In the genomic region with DNA sequence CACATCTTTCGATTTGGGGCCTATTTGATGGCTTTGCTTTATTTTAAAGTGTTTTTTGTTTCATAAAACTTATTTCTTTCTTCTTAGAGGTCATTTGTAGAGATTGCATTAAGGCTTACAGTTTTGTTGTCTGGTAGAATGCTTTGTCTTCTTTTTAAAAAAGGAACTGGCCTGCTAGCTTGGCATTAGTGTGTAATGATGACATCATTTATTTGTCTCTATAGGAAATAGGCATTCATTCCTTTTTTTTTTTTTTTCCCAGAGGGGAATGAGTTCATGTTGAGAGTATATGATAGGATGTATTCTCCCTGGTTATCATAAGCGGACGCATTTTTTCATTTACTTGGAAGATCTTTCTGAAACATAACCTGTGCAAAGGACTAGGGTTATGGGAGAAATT, we compare ENCODE assay signal across 22 cellular contexts. TPM values are rescaled to one million over a fixed set of nuclear protein-coding genes. Genes with fewer than 3 reads are reported as not detected.
A peak's percentile ranks its signal among the peaks of the same experiment; 100 is the strongest.
DNase-seq lines count a peak whose midpoint lies in the region; ATAC-seq, FAIRE-seq and TF ChIP-seq lines count a peak whose summit lies in the region.
"Had no signal": no experiment of that assay in that cellular context is flagged by ENCODE, and none has a peak within 500 bp of the region (broad histone marks: within the 10 kb centered on the region; RNA-seq: fewer than 3 reads in every experiment).

No MANE protein-coding gene starts in this region.

- WGBS in GM12878 (ENCODE audit: insufficient coverage, insufficient replicate concordance, low lambda C conversion rate, missing lambda C conversion rate) = 64% methylated on average over 3 of the region's 3 CpGs
- WGBS in mesodermal cell (ENCODE audit: insufficient coverage in 2 of 2), 2 experiments = 42% methylated on average over 2 of the region's 3 CpGs; no CpG with 5 or more reads in 1 of the 2 experiments

- no peaks in the 10 kb centered on the region for H3K27me3 ChIP-seq in GM12878 (replicated peaks in 1 of 2; ENCODE audit: control insufficient read depth in 2 of 2, insufficient read depth in 2 of 2, low read length in 1 of 2)
- H3K27me3 ChIP-seq: BLaER1, Peyer's patch had no signal

- H3K4me2 ChIP-seq in GM12878 (ENCODE audit: control insufficient read depth, insufficient read depth) = no peak overlapping the region
- H3K4me2 ChIP-seq: BLaER1, KMS-11 had no signal

- SMC1A ChIA-PET in GM12878 (lab: Charles Lee; ENCODE audit: uncharacterized antibody, unreplicated experiment) = no interaction called here

- BruUV-seq in GM12878 (replicated peaks; lab: Mats Ljungman, UMichigan) = no TSS peak

- no peak overlapping the region for H3K27ac ChIP-seq in HEK293 (ENCODE audit: extremely low read depth, low read depth, low read length)
- no peak overlapping the region for H3K27ac ChIP-seq in GM12878 (ENCODE audit: control insufficient read depth, insufficient read depth)
- peak overlapping the region; percentile 1 for H3K27ac ChIP-seq in mesodermal cell (ENCODE audit: low read depth, low read length, severe bottlenecking)
- H3K27ac ChIP-seq: BLaER1, HL-60, KMS-11, Peyer's patch had no signal

- in situ Hi-C loops in GM12878 (cut with MboI) = no loop called here

- H3K9ac ChIP-seq in GM12878 (ENCODE audit: control insufficient read depth, insufficient read depth, low read length) = no peak overlapping the region
- H3K9ac ChIP-seq: BLaER1, KMS-11 had no signal

- DNase-seq in DMS53 treated with DMSO at 0.1 percent for 48 hours (lab: John Stamatoyannopoulos, UW; ENCODE audit: unreplicated experiment) (peak; percentile 25), GM12878 (ENCODE audit: low read depth, low spot score) (no peak), cerebellar cortex (ENCODE audit: low spot score) (no peak), OCI-M1 (lab: John Stamatoyannopoulos, UW) (no peak)
- no peak for DNase-seq in effector CD8-positive, alpha-beta T cell (lab: John Stamatoyannopoulos, UW)
- DNase-seq: CD8-positive, alpha-beta memory T cell; NCI-H1092 treated with DMSO at 0.1 percent for 48 hours; NCI-H1694 treated with DMSO at 0.1 percent for 48 hours; NCI-H446; NCI-H748 treated with DMSO at 0.1 percent for 48 hours; Peyer's patch; SIG-M5; SW 1271 had no signal

- POLR2A ChIA-PET in HEK293 (lab: Yijun Ruan, JAX) (no interaction called here), GM12878 (lab: Charles Lee) (no interaction called here)

- H3K36me3 ChIP-seq in HEK293 (ENCODE audit: control insufficient read depth in 2 of 2, insufficient read depth in 1 of 2, low read length in 2 of 2) = no peaks in the 10 kb centered on the region
- H3K36me3 ChIP-seq in GM12878 (ENCODE audit: control insufficient read depth in 2 of 2, insufficient read depth in 2 of 2, low read length in 1 of 2) = no peaks in the 10 kb centered on the region
- H3K36me3 ChIP-seq in mesodermal cell (ENCODE audit: control insufficient read depth, insufficient read depth, low read length) = no peaks in the 10 kb centered on the region
- H3K36me3 ChIP-seq: BLaER1, HAP-1, Peyer's patch had no signal

- intact Hi-C loops in GM12878 (cut with micrococcal nuclease; ENCODE audit: unreplicated experiment) = no loop called here

- CTCF ChIA-PET in HEK293 (lab: Yijun Ruan, JAX) = interaction anchor here (1.1 kb wide), 2 partner anchors 18 to 70 kb away, joined by 4 to 5 read pairs; no protein-coding TSS in a partner anchor
- CTCF ChIA-PET in GM12878 (lab: Yijun Ruan, JAX) = no interaction called here

- no peak for FAIRE-seq in GM12878 (lab: Jason Lieb, UNC)

- H4K20me1 ChIP-seq in GM12878 (ENCODE audit: control insufficient read depth, insufficient read depth) = no peaks in the 10 kb centered on the region
- H4K20me1 ChIP-seq: BLaER1 had no signal

- RAD21 ChIA-PET in GM12878 (lab: Charles Lee; ENCODE audit: unreplicated experiment) = no interaction called here

- TF ChIP-seq CTCF in HEK293 (tag by site-specific recombination; IDR thresholded peaks at IDR 0.05) (no peak), GM12878 (IDR thresholded peaks at IDR 0.05 in 2 of 3, conservative IDR thresholded peaks at IDR 0.05 in 1 of 3; ENCODE audit: control insufficient read depth in 2 of 3, extremely low read depth in 1 of 3, insufficient read depth in 1 of 3, low read depth in 3 of 3, low read length in 3 of 3) (no peak)

- no peak for TF ChIP-seq EP300 in GM12878 (IDR thresholded peaks at IDR 0.05; ENCODE audit: borderline replicate concordance in 1 of 2, control insufficient read depth in 1 of 2, low read depth in 2 of 2, low read length in 2 of 2)

- TF ChIP-seq POLR2A in GM12878 (IDR thresholded peaks at IDR 0.05; ENCODE audit: low read depth, low read length) = no peak

- H3K4me3 ChIP-seq in HEK293 (ENCODE audit: low read depth, low read length) (no peak overlapping the region), GM12878 (no peak overlapping the region), mesodermal cell (ENCODE audit: extremely low read depth, insufficient read depth, low read length, poor library complexity, severe bottlenecking) (no peak overlapping the region)
- H3K4me3 ChIP-seq: BLaER1, HAP-1, Peyer's patch had no signal

- TF ChIP-seq RAD21 in GM12878 (IDR thresholded peaks at IDR 0.05; ENCODE audit: insufficient read depth, low read depth, low read length) = no peak

- H3K79me2 ChIP-seq in GM12878 (ENCODE audit: control insufficient read depth, insufficient read depth, low read length) = no peaks in the 10 kb centered on the region

- H2AFZ ChIP-seq in GM12878 (ENCODE audit: control insufficient read depth, low read depth, low read length) = no peak overlapping the region

- H3K4me1 ChIP-seq in HEK293 (ENCODE audit: control insufficient read depth, insufficient read depth, low read length) = no peaks in the 10 kb centered on the region
- no peaks in the 10 kb centered on the region for H3K4me1 ChIP-seq in GM12878 (ENCODE audit: control insufficient read depth, insufficient read depth, low read length)
- H3K4me1 ChIP-seq in mesodermal cell (ENCODE audit: control insufficient read depth, insufficient read depth, low read length, poor library complexity, severe bottlenecking) = peaks cover 18% of the 10 kb centered on the region
- H3K4me1 ChIP-seq: HAP-1, Peyer's patch had no signal

- no peak for ATAC-seq in GM12878
- ATAC-seq in HG03571 (IDR thresholded peaks at IDR 0.05; ENCODE audit: unreplicated experiment) = no peak

- H3K9me3 ChIP-seq in HEK293 (ENCODE audit: control insufficient read depth, insufficient read depth, low read depth, low read length) (no peaks in the 10 kb centered on the region), GM12878 (replicated peaks; ENCODE audit: control insufficient read depth, insufficient read depth, low read length) (no peaks in the 10 kb centered on the region; the same call in 2 of the 3 replicates), mesodermal cell (ENCODE audit: control insufficient read depth, low read length) (no peaks in the 10 kb centered on the region)
- H3K9me3 ChIP-seq: HAP-1, Peyer's patch had no signal

TF ChIP-seq in HEK293, 187 proteins besides CTCF, POLR2A, EP300 and RAD21 (continues in another document):
- TF ChIP-seq KLF8 (tag by site-specific recombination; IDR thresholded peaks at IDR 0.05) (no peak), ZNF10 (tag by site-specific recombination; IDR thresholded peaks at IDR 0.05) (no peak)

TF ChIP-seq in GM12878, 131 proteins besides CTCF, POLR2A, EP300 and RAD21 (continues in another document):
- TF ChIP-seq SMARCA5 (IDR thresholded peaks at IDR 0.05) (no peak), EGR1 (IDR thresholded peaks at IDR 0.05; ENCODE audit: borderline replicate concordance in 1 of 2, low read depth in 2 of 2, low read length in 2 of 2) (no peak), RELA (IDR thresholded peaks at IDR 0.05; ENCODE audit: borderline replicate concordance, partially characterized antibody) (no peak)

RNA-seq across cellular contexts. Expression of a gene that starts 45.6 kb away (rescaled TPM):
- total RNA-seq in GM12878 (2013; cell fraction: nucleolus; rRNA removed) = not detected in 2 replicates
- total RNA-seq in GM12878 (2014; rRNA removed) (not detected in 2 replicates), GM12878 (2014; rRNA removed; fragmentation: Illumina TruSeq; extraction: Trizol) (not detected in 2 replicates), GM12878 (2021) (0.69 TPM in 1 of 2 replicates, not detected in the other)
- polyA plus RNA-seq in GM12878 (2011; ENCODE audit: low read depth) = not detected
- polyA plus RNA-seq in GM12878 (2011; rRNA removed) (not detected in 2 replicates), GM12878 (2014; fragmentation: Illumina TruSeq; extraction: Trizol) (not detected in 2 replicates), GM12878 (2014; fragmentation: Nextera tagmentation; extraction: Ambion mirVana) (not detected), GM12878 (2014; rRNA removed) (not detected in 2 replicates), GM12878 (2016; fragmentation: Nextera tagmentation; extraction: Ambion mirVana) (not detected)
- not detected in 2 replicates for polyA plus RNA-seq in GM12878 (2011; cell fraction: cytosol; rRNA removed)
- polyA plus RNA-seq in GM12878 (2011; cell fraction: nucleus; rRNA removed) = not detected in 2 replicates
- not detected in 2 replicates for polyA plus RNA-seq in GM12878 (2012)
- polyA minus RNA-seq in GM12878 (2011; rRNA and poly(A)+ RNA removed) = not detected in 2 replicates
- not detected in 2 replicates for polyA minus RNA-seq in GM12878 (2011; cell fraction: cytosol; rRNA and poly(A)+ RNA removed)
- not detected in 2 replicates for polyA minus RNA-seq in GM12878 (2011; cell fraction: nucleus; rRNA and poly(A)+ RNA removed)
- 0.70 TPM for polyA plus RNA-seq in mesodermal cell (2013, experiment 1 of 2)
- polyA plus RNA-seq in mesodermal cell (2013, experiment 2 of 2) = 0.35 TPM
- total RNA-seq: Peyer's patch had no signal

RNA-seq across cellular contexts. Expression of a gene that starts 57.8 kb away (rescaled TPM):
- total RNA-seq in GM12878 (2013; cell fraction: nucleolus; rRNA removed) = 1.1 and 1.2 TPM in 2 replicates
- 0.45 and 0.54 TPM in 2 replicates for total RNA-seq in GM12878 (2014; rRNA removed)
- 0.72 and 0.78 TPM in 2 replicates for total RNA-seq in GM12878 (2014; rRNA removed; fragmentation: Illumina TruSeq; extraction: Trizol)
- 0.56 TPM in 2 replicates for total RNA-seq in GM12878 (2021)
- 2.0 TPM for polyA plus RNA-seq in GM12878 (2011; ENCODE audit: low read depth)
- polyA plus RNA-seq in GM12878 (2011; rRNA removed) = 0.24 and 0.34 TPM in 2 replicates
- polyA plus RNA-seq in GM12878 (2011; cell fraction: cytosol; rRNA removed) = 0.23 and 0.25 TPM in 2 replicates
- polyA plus RNA-seq in GM12878 (2011; cell fraction: nucleus; rRNA removed) = 0.51 and 0.66 TPM in 2 replicates
- 3.0 and 5.4 TPM in 2 replicates for polyA plus RNA-seq in GM12878 (2012)
- polyA plus RNA-seq in GM12878 (2014; fragmentation: Illumina TruSeq; extraction: Trizol) = 0.87 and 1.00 TPM in 2 replicates
- under 1 TPM; 0.21 to 0.51 TPM for polyA plus RNA-seq in GM12878 (2014; fragmentation: Nextera tagmentation; extraction: Ambion mirVana)
- polyA plus RNA-seq in GM12878 (2014; rRNA removed) = 0.67 and 0.74 TPM in 2 replicates
- polyA plus RNA-seq in GM12878 (2016; fragmentation: Nextera tagmentation; extraction: Ambion mirVana) = 1 to 10 TPM in 1 of 2 experiments, under 1 TPM in 1; 0.54 to 1.4 TPM
- polyA minus RNA-seq in GM12878 (2011; rRNA and poly(A)+ RNA removed) = 0.67 and 0.80 TPM in 2 replicates
- polyA minus RNA-seq in GM12878 (2011; cell fraction: cytosol; rRNA and poly(A)+ RNA removed) = not detected in 2 replicates
- polyA minus RNA-seq in GM12878 (2011; cell fraction: nucleus; rRNA and poly(A)+ RNA removed) = 0.96 and 0.97 TPM in 2 replicates
- not detected for polyA plus RNA-seq in mesodermal cell (2013, experiment 1 of 2)
- not detected for polyA plus RNA-seq in mesodermal cell (2013, experiment 2 of 2)
- total RNA-seq: MCF 10A had no signal
- polyA plus RNA-seq: AG04450 had no signal
